ENCODE assay signal across 18 cellular contexts in the genomic region with DNA sequence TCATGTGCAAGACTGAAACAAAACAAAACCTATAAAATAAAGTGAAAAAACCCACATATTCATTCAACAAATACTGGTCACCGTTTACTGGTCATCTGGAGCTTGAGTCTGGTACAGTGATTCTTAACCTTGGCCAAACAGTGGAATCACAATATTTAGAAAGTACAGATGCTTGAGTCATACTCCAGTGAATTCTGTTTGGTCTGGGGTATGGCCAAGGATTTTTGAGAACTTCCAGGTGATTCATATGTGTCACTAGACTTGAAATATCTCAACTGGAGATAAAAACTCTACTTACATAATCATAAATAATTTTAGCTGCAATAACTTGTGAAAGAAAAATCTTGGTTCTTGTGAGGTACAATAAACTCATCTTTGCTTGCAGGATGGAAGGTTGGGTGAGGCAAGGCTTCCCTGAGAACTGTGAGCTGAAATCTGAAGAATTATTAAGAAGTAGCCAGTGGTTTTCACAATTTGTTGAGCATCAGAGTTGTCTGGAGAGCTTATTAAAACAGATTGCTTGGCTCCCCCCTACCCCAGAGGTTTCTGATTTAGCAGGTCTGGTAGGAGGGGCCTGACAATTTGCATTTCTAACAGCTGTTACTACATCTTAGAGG. TPM values are rescaled to one million over a fixed set of nuclear protein-coding genes. Genes with fewer than 3 reads are reported as not detected.
DNase-seq lines count a peak whose midpoint lies in the region; ATAC-seq and TF ChIP-seq lines count a peak whose summit lies in the region.
"Had no signal": no experiment of that assay in that cellular context is flagged by ENCODE, and none has a peak within 500 bp of the region (broad histone marks: within the 10 kb centered on the region; RNA-seq: fewer than 3 reads in every experiment).

No MANE protein-coding gene starts in this region.

- no peak overlapping the region for H3K9ac ChIP-seq in SK-N-SH
- H3K9ac ChIP-seq in trophoblast cell (ENCODE audit: low read length): no peak overlapping the region

- H3K27me3 ChIP-seq in SK-N-SH (ENCODE audit: insufficient read depth): no peaks in the 10 kb centered on the region
- H3K27me3 ChIP-seq in trophoblast cell (ENCODE audit: insufficient read depth, low read length): no peaks in the 10 kb centered on the region
- H3K27me3 ChIP-seq: heart left ventricle had no signal

- no peak overlapping the region for H3K18ac ChIP-seq in trophoblast cell (ENCODE audit: low read length)

- H4K91ac ChIP-seq in trophoblast cell (ENCODE audit: low read depth, low read length): no peak overlapping the region

- no peaks in the 10 kb centered on the region for H4K20me1 ChIP-seq in SK-N-SH (ENCODE audit: insufficient read depth)

- H3K36me3 ChIP-seq in SK-N-SH (replicated peaks in 1 of 2; ENCODE audit: control insufficient read depth in 1 of 2, insufficient read depth in 2 of 2, low read length in 1 of 2) (peaks cover 3 to 5% of the 10 kb centered on the region in 2 experiments), trophoblast cell (ENCODE audit: control insufficient read depth in 1 of 2, insufficient read depth in 2 of 2, low read length in 2 of 2) (no peaks in the 10 kb centered on the region)

- H2BK12ac ChIP-seq in trophoblast cell (ENCODE audit: low read length): no peak overlapping the region

- no peak overlapping the region for H3K4me2 ChIP-seq in SK-N-SH
- H3K4me2 ChIP-seq in trophoblast cell (ENCODE audit: low read length): no peak overlapping the region

- no peak overlapping the region for H4K8ac ChIP-seq in trophoblast cell (ENCODE audit: low read depth, low read length)

- no peak for TF ChIP-seq CTCF in SK-N-SH (IDR thresholded peaks at IDR 0.05)
- TF ChIP-seq CTCF in fibroblast of mammary gland (conservative IDR thresholded peaks at IDR 0.05; ENCODE audit: control insufficient read depth, insufficient read depth, low read depth, low read length): no peak

- WGBS in SK-N-SH (ENCODE audit: low lambda C conversion rate): 24% methylated on average over 1 of the region's 1 CpG
- no CpG with 5 or more reads among the region's 1 CpG for WGBS in trophoblast cell (ENCODE audit: extremely low coverage, insufficient coverage, insufficient read length)

- no peaks in the 10 kb centered on the region for H3K9me2 ChIP-seq in SK-N-SH

- H3K79me2 ChIP-seq in SK-N-SH (ENCODE audit: insufficient read depth): no peaks in the 10 kb centered on the region
- no peaks in the 10 kb centered on the region for H3K79me2 ChIP-seq in trophoblast cell (ENCODE audit: control insufficient read depth, insufficient read depth, low read length, poor library complexity)

- peaks cover 22% of the 10 kb centered on the region for H3F3A ChIP-seq in SK-N-SH (replicated peaks; ENCODE audit: insufficient read depth)

- no peak overlapping the region for H3K4me3 ChIP-seq in SK-N-SH (ENCODE audit: low read depth in 2 of 2, low read length in 1 of 2)
- no peak overlapping the region for H3K4me3 ChIP-seq in fibroblast of mammary gland (ENCODE audit: control insufficient read depth, low read depth, low read length)
- H3K4me3 ChIP-seq in trophoblast cell (ENCODE audit: low read depth, low read length): no peak overlapping the region
- H3K4me3 ChIP-seq: heart left ventricle had no signal

- CTCF ChIA-PET in SK-N-SH (lab: Yijun Ruan, JAX): interaction anchor here (0.6 to 1.9 kb wide), 6 partner anchors 16 to 1001 kb away, joined by 3 to 7 read pairs (median 4); no protein-coding TSS in a partner anchor

- no peak overlapping the region for H2AFZ ChIP-seq in SK-N-SH (ENCODE audit: low read depth)
- H2AFZ ChIP-seq in trophoblast cell (ENCODE audit: insufficient read depth, low read length, poor library complexity): no peak overlapping the region

- H3K27ac ChIP-seq in SK-N-SH (ENCODE audit: low read depth in 2 of 2, low read length in 1 of 2): peak overlapping the region in 1 of 2 experiments; percentile 41; a peak in 2 of 4 replicates
- H3K27ac ChIP-seq in trophoblast cell (ENCODE audit: low read depth, low read length): no peak overlapping the region
- H3K27ac ChIP-seq: heart left ventricle had no signal

- H2AK5ac ChIP-seq in trophoblast cell (ENCODE audit: low read length): no peak overlapping the region

- no peak overlapping the region for H3K23ac ChIP-seq in trophoblast cell (ENCODE audit: low read length)

- DNase-seq in ELR (ENCODE audit: low read depth) (peak; percentile 53), SK-N-SH (no peak), fibroblast of mammary gland (ENCODE audit: low read depth) (peak; percentile 88), trophoblast cell (peak; percentile 6 to 27), NCI-H774 (lab: John Stamatoyannopoulos, UW) (no peak), left lobe of liver (ENCODE audit: low spot score) (no peak), RPMI8226 (no peak)
- DNase-seq: activated CD8-positive, alpha-beta T cell treated with anti-CD3 and anti-CD28 coated beads for 36 hours; CD4-positive, alpha-beta memory T cell; heart left ventricle; left cardiac atrium; NCI-H2081; NCI-H82; right cardiac atrium; stimulated activated CD4-positive, alpha-beta T cell treated with anti-CD3 and anti-CD28 coated beads, Interleukin-4, amount 100 ng/mL, for 24 hours had no signal

- ATAC-seq in HG02970 (IDR thresholded peaks at IDR 0.05; ENCODE audit: low FRiP score, unreplicated experiment): no peak
- no peak for ATAC-seq in left lobe of liver
- ATAC-seq: activated CD8-positive, alpha-beta T cell treated with anti-CD3 and anti-CD28 coated beads for 36 hours; HCT116; right cardiac atrium; Right ventricle myocardium inferior had no signal

- no peaks in the 10 kb centered on the region for H3K9me3 ChIP-seq in SK-N-SH
- no peaks in the 10 kb centered on the region for H3K9me3 ChIP-seq in trophoblast cell (ENCODE audit: insufficient read depth, low read depth, low read length)
- H3K9me3 ChIP-seq: heart left ventricle had no signal

- POLR2A ChIA-PET in SK-N-SH (lab: Yijun Ruan, JAX): no interaction called here

- H3K4me1 ChIP-seq in SK-N-SH (ENCODE audit: control insufficient read depth in 1 of 2, insufficient read depth in 2 of 2, low read depth in 1 of 2, low read length in 1 of 2) (no peaks in the 10 kb centered on the region), trophoblast cell (ENCODE audit: control insufficient read depth in 1 of 2, insufficient read depth in 2 of 2, low read length in 2 of 2) (no peaks in the 10 kb centered on the region)
- H3K4me1 ChIP-seq: heart left ventricle had no signal

- no peak overlapping the region for H3K4ac ChIP-seq in trophoblast cell (ENCODE audit: low read depth, low read length)

- no peak overlapping the region for H2BK5ac ChIP-seq in trophoblast cell (ENCODE audit: low read depth, low read length, poor library complexity)

- H3K79me1 ChIP-seq in trophoblast cell (ENCODE audit: low read length): no peaks in the 10 kb centered on the region

- no peak for TF ChIP-seq EP300 in SK-N-SH (IDR thresholded peaks at IDR 0.05; ENCODE audit: borderline replicate concordance in 1 of 2, low read depth in 1 of 2, low read length in 1 of 2)

- no peak for TF ChIP-seq RAD21 in SK-N-SH (IDR thresholded peaks at IDR 0.05; ENCODE audit: low read length)

- no peak overlapping the region for H4K12ac ChIP-seq in trophoblast cell (ENCODE audit: low read depth, low read length)

- H3K14ac ChIP-seq in trophoblast cell (ENCODE audit: low read length): no peak overlapping the region

- no peak overlapping the region for H2BK120ac ChIP-seq in trophoblast cell (ENCODE audit: insufficient read depth, low read length, poor library complexity)

TF ChIP-seq in SK-N-SH, 30 proteins besides CTCF, POLR2A, EP300 and RAD21:
- TF ChIP-seq, protein P1, sequence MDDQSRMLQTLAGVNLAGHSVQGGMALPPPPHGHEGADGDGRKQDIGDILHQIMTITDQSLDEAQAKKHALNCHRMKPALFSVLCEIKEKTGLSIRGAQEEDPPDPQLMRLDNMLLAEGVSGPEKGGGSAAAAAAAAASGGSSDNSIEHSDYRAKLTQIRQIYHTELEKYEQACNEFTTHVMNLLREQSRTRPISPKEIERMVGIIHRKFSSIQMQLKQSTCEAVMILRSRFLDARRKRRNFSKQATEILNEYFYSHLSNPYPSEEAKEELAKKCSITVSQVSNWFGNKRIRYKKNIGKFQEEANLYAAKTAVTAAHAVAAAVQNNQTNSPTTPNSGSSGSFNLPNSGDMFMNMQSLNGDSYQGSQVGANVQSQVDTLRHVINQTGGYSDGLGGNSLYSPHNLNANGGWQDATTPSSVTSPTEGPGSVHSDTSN (IDR thresholded peaks at IDR 0.05): peak; percentile 52
- TF ChIP-seq FOSL2 (IDR thresholded peaks at IDR 0.05; ENCODE audit: borderline replicate concordance, low read depth) (peak; percentile 52; the same call in 1 of the 2 replicates), TEAD4 (IDR thresholded peaks at IDR 0.05; ENCODE audit: borderline replicate concordance, insufficient read depth) (no peak), TCF12 (IDR thresholded peaks at IDR 0.05) (peak; percentile 74), FOXM1 (IDR thresholded peaks at IDR 0.05; ENCODE audit: low read depth) (no peak), POLR2AphosphoS5 (IDR thresholded peaks at IDR 0.05; ENCODE audit: low read depth, low read length) (no peak), NFIC (IDR thresholded peaks at IDR 0.05; ENCODE audit: borderline replicate concordance) (peak; percentile 36; the same call in 1 of the 2 replicates), JUND (IDR thresholded peaks at IDR 0.05) (0 out of 2 replicates have a peak, but pooled peaks have one; percentile 28)
- TF ChIP-seq, protein P2, sequence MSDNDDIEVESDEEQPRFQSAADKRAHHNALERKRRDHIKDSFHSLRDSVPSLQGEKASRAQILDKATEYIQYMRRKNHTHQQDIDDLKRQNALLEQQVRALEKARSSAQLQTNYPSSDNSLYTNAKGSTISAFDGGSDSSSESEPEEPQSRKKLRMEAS (IDR thresholded peaks at IDR 0.05; ENCODE audit: low read depth): no peak

RNA-seq across cellular contexts. Expression of a gene that starts 9.6 kb away (rescaled TPM):
- polyA plus RNA-seq in SK-N-SH (2012; rRNA removed): 4.7 and 6.3 TPM in 2 replicates
- polyA plus RNA-seq in SK-N-SH (2012; cell fraction: cytosol; rRNA removed): 6.1 and 7.1 TPM in 2 replicates
- 7.0 and 11.9 TPM in 2 replicates for polyA plus RNA-seq in SK-N-SH (2012; cell fraction: nucleus; rRNA removed)
- polyA plus RNA-seq in trophoblast cell (2013): 2.1 and 2.4 TPM in 2 replicates
- total RNA-seq in left lobe of liver: 0.48 TPM

RNA-seq across cellular contexts. Expression of a gene that starts 9.7 kb away (rescaled TPM):
- 3.5 and 4.4 TPM in 2 replicates for polyA plus RNA-seq in SK-N-SH (2012; rRNA removed)
- polyA plus RNA-seq in SK-N-SH (2012; cell fraction: cytosol; rRNA removed): 3.7 and 3.8 TPM in 2 replicates
- polyA plus RNA-seq in SK-N-SH (2012; cell fraction: nucleus; rRNA removed): 3.2 and 5.8 TPM in 2 replicates
- polyA plus RNA-seq in trophoblast cell (2013): 3.0 TPM in 2 replicates
- total RNA-seq in left lobe of liver: 4.5 TPM

Comparison
In these comparisons a context has a peak if more than half of its experiments do, and no peak if none do; other contexts are left out.
1. DNase-seq: peak in ELR (single experiment), fibroblast of mammary gland (single experiment) and trophoblast cell (2 of 2); none in SK-N-SH (single experiment), NCI-H774 (single experiment), left lobe of liver (single experiment) and RPMI8226 (single experiment).